Comparison of ENCODE assay signal across 16 cellular contexts in the genomic region with DNA sequence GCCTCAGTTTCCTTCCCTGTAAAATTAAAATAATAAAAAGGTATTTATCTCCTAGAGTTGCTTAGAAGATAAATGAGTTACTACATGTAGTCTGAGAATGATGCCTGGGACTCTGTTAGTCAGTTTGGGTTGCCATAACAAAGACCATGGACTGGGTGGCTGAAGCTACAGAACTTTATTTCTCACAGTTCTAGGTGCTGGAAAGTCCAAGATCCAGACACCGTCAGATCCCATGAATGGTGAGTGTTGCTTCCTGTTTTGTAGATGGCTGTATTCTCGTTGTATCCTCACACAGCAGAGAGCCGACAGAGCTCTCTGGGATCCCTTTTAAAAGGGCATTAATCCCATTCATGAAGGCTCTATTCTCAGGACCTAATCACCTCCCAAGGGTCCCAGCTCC.
"Had no signal": no experiment of that assay in that cellular context is flagged by ENCODE, and none has a peak within 500 bp of the region (broad histone marks: within the 10 kb centered on the region; RNA-seq: fewer than 3 reads in every experiment).

No MANE protein-coding gene starts in this region.

- H3K9me3 ChIP-seq: adrenal gland, breast epithelium, gastrocnemius medialis, right lobe of liver, thoracic aorta had no signal

- H3K9ac ChIP-seq: parathyroid adenoma had no signal

- H3K4me1 ChIP-seq: adrenal gland, breast epithelium, parathyroid adenoma, right lobe of liver had no signal

- H3K36me3 ChIP-seq: adrenal gland, breast epithelium, gastrocnemius medialis, right lobe of liver, thoracic aorta had no signal

- H3K4me3 ChIP-seq: adrenal gland, breast epithelium, coronary artery, gastrocnemius medialis, right lobe of liver, thoracic aorta had no signal

- H3K79me2 ChIP-seq: parathyroid adenoma had no signal

- DNase-seq: activated T-cell treated with anti-CD3 and anti-CD28 coated beads, Interleukin-2, amount 50 U/mL, for 24 hours; gastrocnemius medialis; head of caudate nucleus; mesendoderm; right lobe of liver; stimulated activated CD4-positive, alpha-beta T cell treated with anti-CD3 and anti-CD28 coated beads, Interleukin-4, amount 100 ng/mL, for 4 hours; stimulated activated naive B cell treated with anti-CD40 and anti-IgM and Interleukin-4, amounts not matched to agents 10 μg/mL and 1 μg/mL and 100 μg/mL, for 72 hours had no signal

- ATAC-seq: esophagus mucosa; gastrocnemius medialis; stimulated activated naive B cell treated with anti-CD40 and anti-IgM and Interleukin-4, amounts not matched to agents 10 μg/mL and 1 μg/mL and 100 μg/mL, for 72 hours had no signal

- H2AFZ ChIP-seq: parathyroid adenoma had no signal

- H3K27me3 ChIP-seq: adrenal gland, breast epithelium, gastrocnemius medialis, right lobe of liver had no signal

- FAIRE-seq: astrocyte, endometrium, TTC549 had no signal

- H3K27ac ChIP-seq: adrenal gland, coronary artery, gastrocnemius medialis, parathyroid adenoma, thoracic aorta had no signal
